Comparison of ENCODE assay signal across 9 cellular contexts in genomic region chr6:26420607-26421235, GRCh38. TPM values are rescaled to one million over a fixed set of nuclear protein-coding genes. Genes with fewer than 3 reads are reported as not detected.
DNase-seq lines count a peak whose midpoint lies in the region; ATAC-seq and TF ChIP-seq lines count a peak whose summit lies in the region.
"Had no signal": no experiment of that assay in that cellular context is flagged by ENCODE, and none has a peak within 500 bp of the region (broad histone marks: within the 10 kb centered on the region; RNA-seq: fewer than 3 reads in every experiment).

No MANE protein-coding gene starts in this region.

- no peaks in the 10 kb centered on the region for H3K36me3 Mint-ChIP-seq in activated T-helper 17 cell treated with anti-CD3 and anti-CD28 coated beads, Interleukin-2, amount 50 U/mL, for 72 hours (ENCODE audit: low read depth)
- peaks cover 10% of the 10 kb centered on the region for H3K36me3 Mint-ChIP-seq in progenitor cell of endocrine pancreas (ENCODE audit: insufficient read depth)
- H3K36me3 Mint-ChIP-seq: IgD-negative memory B cell had no signal

- peaks cover 5% of the 10 kb centered on the region for H3K4me1 Mint-ChIP-seq in activated T-helper 17 cell treated with anti-CD3 and anti-CD28 coated beads, Interleukin-2, amount 50 U/mL, for 72 hours
- peaks cover 11% of the 10 kb centered on the region for H3K4me1 Mint-ChIP-seq in progenitor cell of endocrine pancreas (ENCODE audit: low read depth)

- peaks cover 10% of the 10 kb centered on the region for H3K9me3 Mint-ChIP-seq in activated T-helper 17 cell treated with anti-CD3 and anti-CD28 coated beads, Interleukin-2, amount 50 U/mL, for 72 hours
- H3K9me3 Mint-ChIP-seq in progenitor cell of endocrine pancreas (ENCODE audit: low read depth): peaks cover 10% of the 10 kb centered on the region

- 32 to 33% methylated on average over 6 of the region's 6 CpGs for WGBS in heart right ventricle, 2 donors

- TF ChIP-seq CTCF in heart right ventricle (IDR thresholded peaks at IDR 0.05): peak in 7 of 9 donors; percentile 24 to 52 (median 32)
- peak; percentile 58 for TF ChIP-seq CTCF in progenitor cell of endocrine pancreas (IDR thresholded peaks at IDR 0.05; ENCODE audit: unreplicated experiment)

- H3K4me3 Mint-ChIP-seq in activated T-helper 17 cell treated with anti-CD3 and anti-CD28 coated beads, Interleukin-2, amount 50 U/mL, for 72 hours: no peak overlapping the region
- H3K4me3 Mint-ChIP-seq in progenitor cell of endocrine pancreas (ENCODE audit: low read depth): no peak overlapping the region
- H3K4me3 Mint-ChIP-seq: IgD-negative memory B cell had no signal

- peaks cover 0 to 16% (median 0%) of the 10 kb centered on the region in 9 donors for H3K36me3 ChIP-seq in heart right ventricle

- H3K4me3 ChIP-seq in GM08714 (ENCODE audit: low read length) (peak overlapping the region; percentile 93; the same call in 1 of the 2 replicates), heart right ventricle (peak overlapping the region in 9 of 10 donors; percentile 48 to 90 (median 66))

- H3K27ac ChIP-seq in heart right ventricle: peak overlapping the region in 9 of 10 donors; percentile 72 to 94 (median 84)

- peaks cover 0 to 48% (median 27%) of the 10 kb centered on the region in 9 donors for H3K4me1 ChIP-seq in heart right ventricle

- no peak overlapping the region for H3K27ac Mint-ChIP-seq in activated T-helper 17 cell treated with anti-CD3 and anti-CD28 coated beads, Interleukin-2, amount 50 U/mL, for 72 hours
- H3K27ac Mint-ChIP-seq in progenitor cell of endocrine pancreas: no peak overlapping the region
- H3K27ac Mint-ChIP-seq: IgD-negative memory B cell had no signal

- intact Hi-C loops in heart right ventricle (cut with DNase I): no loop called here

- DNase-seq in ACHN (peak; percentile 60), KBM-7 (peak; percentile 65), heart right ventricle (peak; percentile 13 to 25), progenitor cell of endocrine pancreas (ENCODE audit: low spot score, unreplicated experiment) (no peak)

- peaks cover 0 to 21% (median 0%) of the 10 kb centered on the region in 11 donors for H3K9me3 ChIP-seq in heart right ventricle

- peak; percentile 1 for ATAC-seq in activated T-helper 17 cell treated with anti-CD3 and anti-CD28 coated beads, Interleukin-2, amount 50 U/mL, for 72 hours (replicated peaks)
- ATAC-seq in heart right ventricle (peak in 7 of 8 donors; percentile 19 to 43 (median 30)), HG02973 (IDR thresholded peaks at IDR 0.05; ENCODE audit: unreplicated experiment) (no peak), HG03139 (IDR thresholded peaks at IDR 0.05; ENCODE audit: unreplicated experiment) (no peak)

- in situ Hi-C loops in ACHN (cut with HindIII; ENCODE audit: low pct_ligation_motif_present, low pct_unique_long_range_greater_than_20kb, low sequenced_read_pairs): no loop called here
- in situ Hi-C loops in KBM-7 (cut with MboI; ENCODE audit: low pct_unique_long_range_greater_than_20kb, low sequenced_read_pairs): no loop called here

- H3K27me3 Mint-ChIP-seq in activated T-helper 17 cell treated with anti-CD3 and anti-CD28 coated beads, Interleukin-2, amount 50 U/mL, for 72 hours: no peaks in the 10 kb centered on the region
- H3K27me3 Mint-ChIP-seq in progenitor cell of endocrine pancreas: no peaks in the 10 kb centered on the region
- H3K27me3 Mint-ChIP-seq: IgD-negative memory B cell had no signal

- no peaks in the 10 kb centered on the region for H3K27me3 ChIP-seq in heart right ventricle

RNA-seq across cellular contexts. Expression of gene BTN3A1, which starts 18.6 kb away (rescaled TPM):
- total RNA-seq in activated T-helper 17 cell treated with anti-CD3 and anti-CD28 coated beads, Interleukin-2, amount 50 U/mL, for 72 hours: 10 to 100 TPM; 35.1 to 70.0 TPM
- total RNA-seq in heart right ventricle (10 to 100 TPM in 3 of 10 donors, 1 to 10 TPM in 7; 3.9 to 44.3 (median 8.6) TPM), progenitor cell of endocrine pancreas (9.6 and 10.5 TPM in 2 replicates)
- 10 to 100 TPM in 1 of 2 donors, 1 to 10 TPM in 1; 3.9 to 11.0 TPM for polyA plus RNA-seq in heart right ventricle

RNA-seq across cellular contexts. Expression of gene BTN3A3, which starts 19.6 kb away (rescaled TPM):
- total RNA-seq in activated T-helper 17 cell treated with anti-CD3 and anti-CD28 coated beads, Interleukin-2, amount 50 U/mL, for 72 hours: 10 to 100 TPM; 31.1 to 77.1 TPM
- total RNA-seq in heart right ventricle: 10 to 100 TPM in 3 of 10 donors, 1 to 10 TPM in 7; 4.4 to 28.2 (median 8.4) TPM
- polyA plus RNA-seq in heart right ventricle: 10 to 100 TPM in 1 of 2 donors, 1 to 10 TPM in 1; 8.2 to 10.6 TPM
- 2.4 and 3.1 TPM in 2 replicates for total RNA-seq in progenitor cell of endocrine pancreas

RNA-seq across cellular contexts. Expression of gene BTN2A1, which starts 37.0 kb away (rescaled TPM):
- total RNA-seq in activated T-helper 17 cell treated with anti-CD3 and anti-CD28 coated beads, Interleukin-2, amount 50 U/mL, for 72 hours: 10 to 100 TPM; 26.1 to 36.3 TPM
- total RNA-seq in heart right ventricle (10 to 100 TPM; 12.7 to 19.9 (median 15.5) TPM), progenitor cell of endocrine pancreas (24.7 and 26.4 TPM in 2 replicates)
- 10 to 100 TPM in 1 of 2 donors, 1 to 10 TPM in 1; 9.7 to 15.9 TPM for polyA plus RNA-seq in heart right ventricle

RNA-seq across cellular contexts. Expression of gene BTN2A2, which starts 37.8 kb away (rescaled TPM):
- total RNA-seq in activated T-helper 17 cell treated with anti-CD3 and anti-CD28 coated beads, Interleukin-2, amount 50 U/mL, for 72 hours: 10 to 100 TPM; 20.7 to 46.3 TPM
- total RNA-seq in heart right ventricle (10 to 100 TPM in 1 of 10 donors, 1 to 10 TPM in 9; 1.7 to 12.5 (median 3.8) TPM), progenitor cell of endocrine pancreas (26.8 and 33.4 TPM in 2 replicates)
- 1 to 10 TPM; 3.0 to 3.9 TPM for polyA plus RNA-seq in heart right ventricle

RNA-seq across cellular contexts. Expression of gene BTN3A2, which starts 55.7 kb away (rescaled TPM):
- total RNA-seq in activated T-helper 17 cell treated with anti-CD3 and anti-CD28 coated beads, Interleukin-2, amount 50 U/mL, for 72 hours: 100 to 1,000 TPM in 1 of 2 donors, 10 to 100 TPM in 1; 70.5 to 134 TPM
- total RNA-seq in heart right ventricle (10 to 100 TPM in 4 of 10 donors, 1 to 10 TPM in 6; 4.2 to 68.1 (median 9.2) TPM), progenitor cell of endocrine pancreas (5.1 and 5.3 TPM in 2 replicates)
- 10 to 100 TPM; 10.5 to 11.1 TPM for polyA plus RNA-seq in heart right ventricle

Comparison
In these comparisons a context has a peak if more than half of its experiments do, and no peak if none do; other contexts are left out.
1. ATAC-seq: peak in activated T-helper 17 cell treated with anti-CD3 and anti-CD28 coated beads, Interleukin-2, amount 50 U/mL, for 72 hours (single experiment) and heart right ventricle (7 of 8); none in HG02973 (single experiment) and HG03139 (single experiment).